ENCODE assay signal across 1 cellular context in the genomic region with DNA sequence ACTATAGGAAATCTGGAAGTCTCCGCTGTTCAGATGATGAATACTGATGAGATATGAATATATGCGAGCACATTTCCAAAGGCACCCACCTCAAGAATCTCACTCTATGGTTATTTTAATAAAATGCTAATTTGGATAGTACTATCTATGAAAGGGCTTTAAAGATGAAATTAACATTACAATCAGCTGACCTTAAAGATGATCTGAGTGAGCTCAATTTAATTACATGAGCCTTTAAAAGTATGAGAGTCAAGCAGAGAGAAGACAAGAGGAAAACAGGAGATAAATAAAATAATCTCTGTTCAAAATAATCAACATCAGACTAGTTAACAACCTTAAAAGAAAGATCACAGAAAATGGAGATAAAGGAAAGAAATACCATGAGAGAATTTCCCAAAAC.
TF ChIP-seq lines count a peak whose summit lies in the region.

No MANE protein-coding gene starts in this region.

TF ChIP-seq in SK-N-SH, 30 proteins besides CTCF, POLR2A, EP300 and RAD21 (continued from another document):
- TF ChIP-seq, protein P1, sequence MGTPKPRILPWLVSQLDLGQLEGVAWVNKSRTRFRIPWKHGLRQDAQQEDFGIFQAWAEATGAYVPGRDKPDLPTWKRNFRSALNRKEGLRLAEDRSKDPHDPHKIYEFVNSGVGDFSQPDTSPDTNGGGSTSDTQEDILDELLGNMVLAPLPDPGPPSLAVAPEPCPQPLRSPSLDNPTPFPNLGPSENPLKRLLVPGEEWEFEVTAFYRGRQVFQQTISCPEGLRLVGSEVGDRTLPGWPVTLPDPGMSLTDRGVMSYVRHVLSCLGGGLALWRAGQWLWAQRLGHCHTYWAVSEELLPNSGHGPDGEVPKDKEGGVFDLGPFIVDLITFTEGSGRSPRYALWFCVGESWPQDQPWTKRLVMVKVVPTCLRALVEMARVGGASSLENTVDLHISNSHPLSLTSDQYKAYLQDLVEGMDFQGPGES (IDR thresholded peaks at IDR 0.05; ENCODE audit: low read depth, low read length): no peak
- TF ChIP-seq USF2 (IDR thresholded peaks at IDR 0.05; ENCODE audit: borderline replicate concordance, low read depth, low read length) (no peak), RFX5 (IDR thresholded peaks at IDR 0.05; ENCODE audit: low read length) (no peak)
